ENCODE assay signal across 30 cellular contexts in the genomic region with DNA sequence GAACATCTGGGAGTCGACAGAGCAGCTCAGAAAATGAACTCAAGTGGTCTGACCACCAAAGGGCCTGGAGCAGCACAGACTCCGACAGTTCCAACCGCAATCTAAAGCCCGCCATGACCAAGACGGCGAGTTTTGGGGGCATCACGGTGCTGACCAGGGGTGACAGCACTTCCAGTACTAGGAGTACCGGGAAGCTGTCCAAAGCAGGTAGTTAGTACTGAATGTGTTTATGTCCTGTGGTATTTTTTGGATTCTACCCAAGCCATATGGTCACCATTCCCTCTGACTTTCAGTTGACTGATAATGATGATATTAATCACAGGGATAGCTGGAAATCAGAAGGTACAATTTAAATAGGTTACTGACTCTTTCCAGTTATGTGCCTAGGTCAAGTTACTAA.
"Had no signal": no experiment of that assay in that cellular context is flagged by ENCODE, and none has a peak within 500 bp of the region (broad histone marks: within the 10 kb centered on the region; RNA-seq: fewer than 3 reads in every experiment).

No MANE protein-coding gene starts in this region.

- H3K27ac ChIP-seq: ascending aorta, breast epithelium, RWPE1, SJSA1 had no signal

- ATAC-seq: activated CD8-positive, alpha-beta memory T cell treated with anti-CD3 and anti-CD28 coated beads, Interleukin-2, amount 10 ng/mL, durations not matched to agents 7 days and 5 days; Panc1; T-helper 17 cell; WTC11 had no signal

- DNase-seq: activated CD4-positive, alpha-beta T cell treated with anti-CD3 and anti-CD28 coated beads, Interleukin-2, amount 10 ng/mL, durations not matched to agents 24 days and 14 days; activated CD4-positive, alpha-beta T cell treated with anti-CD3 and anti-CD28 coated beads, Interleukin-2, amount 50 U/mL, for 48 hours; activated CD4-positive, CD25-positive, alpha-beta regulatory T cell treated with anti-CD3 and anti-CD28 coated beads, Interleukin-2, amount 50 U/mL, for 72 hours; activated CD8-positive, alpha-beta memory T cell treated with anti-CD3 and anti-CD28 coated beads, Interleukin-2, amount 10 ng/mL, durations not matched to agents 7 days and 5 days; activated effector memory CD4-positive, alpha-beta T cell treated with Interleukin-2 at 50 U/mL for 16 hours; activated naive CD4-positive, alpha-beta T cell; activated T-cell treated with anti-CD3 and anti-CD28 coated beads, Interleukin-2, amount 50 U/mL, for 24 hours; cortex of kidney; Kasumi-1; NCI-H1092; NCI-H1417; NCI-H2029; NCI-H2107; NCI-H2171 treated with DMSO at 0.1 percent for 48 hours; NCI-H226; NCI-H526; NCI-H774; NK-92 treated with Interleukin-12 subunit alpha and Interleukin-12 subunit beta, amount 100 ng/mL, for 24 hours; OCI-M1; SHP77; T-helper 17 cell; T-helper 9 cell had no signal

- H3K27ac Mint-ChIP-seq: activated CD4-positive, alpha-beta T cell treated with anti-CD3 and anti-CD28 coated beads, Interleukin-2, amount 10 ng/mL, durations not matched to agents 24 days and 14 days; activated CD8-positive, alpha-beta memory T cell treated with anti-CD3 and anti-CD28 coated beads, Interleukin-2, amount 10 ng/mL, durations not matched to agents 7 days and 5 days; activated naive CD4-positive, alpha-beta T cell treated with anti-CD3 and anti-CD28 coated beads, Interleukin-2, amount 50 U/mL, for 24 hours; activated T-cell treated with anti-CD3 and anti-CD28 coated beads, Interleukin-2, amount 50 U/mL, for 24 hours; activated T-helper 1 cell treated with anti-CD3 and anti-CD28 coated beads, Interleukin-12 subunit alpha, Interleukin-12 subunit beta, Interleukin-2, Interleukin-4 antibody, amounts not matched to agents 30 ng/mL and 10 ng/mL and 1 ng/mL, durations not matched to agents 14 hours and 24 hours and 36 hours; T-helper 17 cell; WTC11 had no signal

- H3K4me1 ChIP-seq: ascending aorta, breast epithelium, SJSA1 had no signal

- H3K27me3 ChIP-seq: ascending aorta, breast epithelium, SJSA1 had no signal

- H3K9me3 Mint-ChIP-seq: activated CD4-positive, alpha-beta T cell treated with anti-CD3 and anti-CD28 coated beads, Interleukin-2, amount 10 ng/mL, durations not matched to agents 24 days and 14 days; activated naive CD4-positive, alpha-beta T cell treated with anti-CD3 and anti-CD28 coated beads, Interleukin-2, amount 50 U/mL, for 24 hours; activated T-helper 1 cell treated with anti-CD3 and anti-CD28 coated beads, Interleukin-12 subunit alpha, Interleukin-12 subunit beta, Interleukin-2, Interleukin-4 antibody, amounts not matched to agents 30 ng/mL and 10 ng/mL and 1 ng/mL, durations not matched to agents 14 hours and 24 hours and 36 hours; WTC11 had no signal

- H3K27me3 Mint-ChIP-seq: activated CD4-positive, alpha-beta T cell treated with anti-CD3 and anti-CD28 coated beads, Interleukin-2, amount 10 ng/mL, durations not matched to agents 24 days and 14 days; activated CD8-positive, alpha-beta memory T cell treated with anti-CD3 and anti-CD28 coated beads, Interleukin-2, amount 10 ng/mL, durations not matched to agents 7 days and 5 days; activated naive CD4-positive, alpha-beta T cell treated with anti-CD3 and anti-CD28 coated beads, Interleukin-2, amount 50 U/mL, for 24 hours; activated T-cell treated with anti-CD3 and anti-CD28 coated beads, Interleukin-2, amount 50 U/mL, for 24 hours; T-helper 17 cell had no signal

- H3K4me1 Mint-ChIP-seq: activated CD4-positive, alpha-beta T cell treated with anti-CD3 and anti-CD28 coated beads, Interleukin-2, amount 10 ng/mL, durations not matched to agents 24 days and 14 days; activated CD8-positive, alpha-beta memory T cell treated with anti-CD3 and anti-CD28 coated beads, Interleukin-2, amount 10 ng/mL, durations not matched to agents 7 days and 5 days; activated naive CD4-positive, alpha-beta T cell treated with anti-CD3 and anti-CD28 coated beads, Interleukin-2, amount 50 U/mL, for 24 hours; T-helper 17 cell had no signal

- H3K4me3 Mint-ChIP-seq: activated CD4-positive, alpha-beta T cell treated with anti-CD3 and anti-CD28 coated beads, Interleukin-2, amount 10 ng/mL, durations not matched to agents 24 days and 14 days; activated CD8-positive, alpha-beta memory T cell treated with anti-CD3 and anti-CD28 coated beads, Interleukin-2, amount 10 ng/mL, durations not matched to agents 7 days and 5 days; activated naive CD4-positive, alpha-beta T cell treated with anti-CD3 and anti-CD28 coated beads, Interleukin-2, amount 50 U/mL, for 24 hours; activated T-cell treated with anti-CD3 and anti-CD28 coated beads, Interleukin-2, amount 50 U/mL, for 24 hours; activated T-helper 1 cell treated with anti-CD3 and anti-CD28 coated beads, Interleukin-12 subunit alpha, Interleukin-12 subunit beta, Interleukin-2, Interleukin-4 antibody, amounts not matched to agents 30 ng/mL and 10 ng/mL and 1 ng/mL, durations not matched to agents 14 hours and 24 hours and 36 hours; T-helper 17 cell; WTC11 had no signal

- H3K36me3 ChIP-seq: ascending aorta, breast epithelium, SJSA1 had no signal

- H3K4me3 ChIP-seq: ascending aorta, breast epithelium, SJSA1 had no signal

- H3K9me3 ChIP-seq: ascending aorta, breast epithelium, SJSA1 had no signal
